18 cellular contexts compared by ENCODE assay signal in genomic region chr18:35942661-35943060, GRCh38.
DNase-seq lines count a peak whose midpoint lies in the region; ATAC-seq and TF ChIP-seq lines count a peak whose summit lies in the region.
"Had no signal": no experiment of that assay in that cellular context is flagged by ENCODE, and none has a peak within 500 bp of the region (broad histone marks: within the 10 kb centered on the region; RNA-seq: fewer than 3 reads in every experiment).

No MANE protein-coding gene starts in this region.

- H3K4me1 ChIP-seq in lung (ENCODE audit: control insufficient read depth in 2 of 2, insufficient read depth in 2 of 2, low read length in 2 of 2) = no peaks in the 10 kb centered on the region
- peaks cover 0 to 19% (median 6%) of the 10 kb centered on the region in 3 donors for H3K4me1 ChIP-seq in esophagus squamous epithelium

- H3K36me3 ChIP-seq in lung (ENCODE audit: control insufficient read depth in 2 of 2, insufficient read depth in 2 of 2, low read length in 2 of 2) = no peaks in the 10 kb centered on the region
- peaks cover 15% of the 10 kb centered on the region for H3K36me3 ChIP-seq in H7 (replicated peaks; ENCODE audit: control insufficient read depth, insufficient read depth, low read length)
- no peaks in the 10 kb centered on the region for H3K36me3 ChIP-seq in esophagus squamous epithelium

- intact Hi-C loops in esophagus squamous epithelium (cut with DNase I) = no loop called here

- 91 to 95% methylated on average over 6 of the region's 6 CpGs for WGBS in lung, 2 donors
- WGBS in esophagus squamous epithelium, 2 donors = 92 to 98% methylated on average over 5 to 6 of the region's 6 CpGs

- H3K27me3 ChIP-seq in lung (ENCODE audit: control insufficient read depth, insufficient read depth) = no peaks in the 10 kb centered on the region
- no peaks in the 10 kb centered on the region for H3K27me3 ChIP-seq in H7 (ENCODE audit: control insufficient read depth, insufficient read depth, low read length)
- peaks cover 0 to 6% (median 0%) of the 10 kb centered on the region in 4 donors for H3K27me3 ChIP-seq in esophagus squamous epithelium

- no peak for TF ChIP-seq POLR2A in esophagus squamous epithelium (IDR thresholded peaks at IDR 0.05)

- TF ChIP-seq CTCF in 22Rv1 (IDR thresholded peaks at IDR 0.05) (0 out of 2 replicates have a peak, but pooled peaks have one; percentile 23), GM12873 (IDR thresholded peaks at IDR 0.05; ENCODE audit: insufficient read depth, low read depth, low read length, missing control alignments) (peak; percentile 8), VCaP (conservative IDR thresholded peaks at IDR 0.05) (no peak), lung (IDR thresholded peaks at IDR 0.05; ENCODE audit: control extremely low read depth, extremely low read depth) (no peak), esophagus squamous epithelium (IDR thresholded peaks at IDR 0.05) (no peak)

- DNase-seq in lung (ENCODE audit: low spot score) = peak; percentile 18
- DNase-seq in H7 = no peak
- DNase-seq in T-helper 1 cell = no peak
- no peak for DNase-seq in esophagus squamous epithelium (lab: John Stamatoyannopoulos, UW)
- DNase-seq: C1 segment of cervical spinal cord; Calu3; CD4-positive, alpha-beta memory T cell; COR-L47; DMS53; DMS79 treated with DMSO at 0.1 percent for 48 hours; GF-D8; GM23248; H9 had no signal

- no peak for ATAC-seq in lung (ENCODE audit: insufficient read depth, low FRiP score)
- ATAC-seq: GM12878, HCT116 had no signal

- peaks cover 0 to 2% of the 10 kb centered on the region in 2 donors for H3K9me3 ChIP-seq in lung (ENCODE audit: control insufficient read depth in 2 of 2, insufficient read depth in 1 of 2, low read length in 1 of 2)
- no peaks in the 10 kb centered on the region for H3K9me3 ChIP-seq in esophagus squamous epithelium

- H3K4me3 ChIP-seq in lung (no peak overlapping the region), H7 (ENCODE audit: insufficient read depth, low read depth, low read length) (no peak overlapping the region), esophagus squamous epithelium (no peak overlapping the region)
- H3K4me3 ChIP-seq: GM12878, GM23248 had no signal

- peak overlapping the region; percentile 38 for H3K27ac ChIP-seq in 22Rv1
- peak overlapping the region; percentile 23; the same call in 1 of the 2 replicates for H3K27ac ChIP-seq in VCaP
- H3K27ac ChIP-seq in lung (ENCODE audit: low read depth in 1 of 2, low read length in 1 of 2) = no peak overlapping the region
- H3K27ac ChIP-seq in esophagus squamous epithelium = no peak overlapping the region
- H3K27ac ChIP-seq: GM23248 had no signal

Comparison
In these comparisons a context has a peak if more than half of its experiments do, and no peak if none do; other contexts are left out.
1. H3K27ac ChIP-seq: peak in 22Rv1 (single experiment) and VCaP (single experiment); none in lung (0 of 2) and esophagus squamous epithelium (0 of 4).
2. CTCF ChIP-seq: peak in 22Rv1 (single experiment) and GM12873 (single experiment); none in VCaP (single experiment), lung (single experiment) and esophagus squamous epithelium (0 of 6).